12 cellular contexts compared by ENCODE assay signal in genomic region chr10:114831186-114831867, GRCh38.
"Had no signal": no experiment of that assay in that cellular context is flagged by ENCODE, and none has a peak within 500 bp of the region (broad histone marks: within the 10 kb centered on the region; RNA-seq: fewer than 3 reads in every experiment).

No MANE protein-coding gene starts in this region.

- ATAC-seq: activated CD4-positive, alpha-beta T cell treated with anti-CD3 and anti-CD28 coated beads for 36 hours; lower lobe of right lung; natural killer cell had no signal

- H3K4me3 Mint-ChIP-seq: activated CD4-positive, alpha-beta memory T cell treated with anti-CD3 and anti-CD28 coated beads for 36 hours; activated CD4-positive, alpha-beta T cell treated with anti-CD3 and anti-CD28 coated beads for 36 hours; activated naive CD8-positive, alpha-beta T cell; activated T-helper 1 cell treated with anti-CD3 and anti-CD28 coated beads, Interleukin-12 subunit alpha, Interleukin-12 subunit beta, Interleukin-2, Interleukin-4 antibody, amounts not matched to agents 30 ng/mL and 10 ng/mL and 1 ng/mL, durations not matched to agents 14 hours and 24 hours and 36 hours; natural killer cell had no signal

- DNase-seq: activated CD4-positive, alpha-beta memory T cell treated with anti-CD3 and anti-CD28 coated beads for 36 hours; activated CD4-positive, alpha-beta T cell treated with anti-CD3 and anti-CD28 coated beads for 36 hours; activated T-cell treated with anti-CD3 and anti-CD28 coated beads for 4 hours; lower lobe of right lung; natural killer cell; retina; stimulated activated CD4-positive, alpha-beta T cell treated with anti-CD3 and anti-CD28 coated beads, Interleukin-2, amount 100 ng/mL, for 24 hours; stimulated activated naive CD4-positive, alpha-beta T cell treated with Interleukin-2 at 50 U/mL for 16 hours; substantia nigra had no signal

- H3K9me3 Mint-ChIP-seq: activated CD4-positive, alpha-beta memory T cell treated with anti-CD3 and anti-CD28 coated beads for 36 hours; activated T-helper 1 cell treated with anti-CD3 and anti-CD28 coated beads, Interleukin-12 subunit alpha, Interleukin-12 subunit beta, Interleukin-2, Interleukin-4 antibody, amounts not matched to agents 30 ng/mL and 10 ng/mL and 1 ng/mL, durations not matched to agents 14 hours and 24 hours and 36 hours; natural killer cell had no signal

- H3K27ac ChIP-seq: lower lobe of right lung, tibial nerve had no signal

- H3K4me3 ChIP-seq: lower lobe of right lung, tibial nerve had no signal

- H3K27me3 ChIP-seq: tibial nerve had no signal

- H3K27ac Mint-ChIP-seq: activated CD4-positive, alpha-beta memory T cell treated with anti-CD3 and anti-CD28 coated beads for 36 hours; activated CD4-positive, alpha-beta T cell treated with anti-CD3 and anti-CD28 coated beads for 36 hours; activated naive CD8-positive, alpha-beta T cell; activated T-helper 1 cell treated with anti-CD3 and anti-CD28 coated beads, Interleukin-12 subunit alpha, Interleukin-12 subunit beta, Interleukin-2, Interleukin-4 antibody, amounts not matched to agents 30 ng/mL and 10 ng/mL and 1 ng/mL, durations not matched to agents 14 hours and 24 hours and 36 hours; natural killer cell had no signal

- H3K27me3 Mint-ChIP-seq: activated CD4-positive, alpha-beta memory T cell treated with anti-CD3 and anti-CD28 coated beads for 36 hours; activated CD4-positive, alpha-beta T cell treated with anti-CD3 and anti-CD28 coated beads for 36 hours; activated naive CD8-positive, alpha-beta T cell had no signal

- H3K9me3 ChIP-seq: lower lobe of right lung, tibial nerve had no signal
